Comparison of ENCODE assay signal across 1 cellular context in the genomic region with DNA sequence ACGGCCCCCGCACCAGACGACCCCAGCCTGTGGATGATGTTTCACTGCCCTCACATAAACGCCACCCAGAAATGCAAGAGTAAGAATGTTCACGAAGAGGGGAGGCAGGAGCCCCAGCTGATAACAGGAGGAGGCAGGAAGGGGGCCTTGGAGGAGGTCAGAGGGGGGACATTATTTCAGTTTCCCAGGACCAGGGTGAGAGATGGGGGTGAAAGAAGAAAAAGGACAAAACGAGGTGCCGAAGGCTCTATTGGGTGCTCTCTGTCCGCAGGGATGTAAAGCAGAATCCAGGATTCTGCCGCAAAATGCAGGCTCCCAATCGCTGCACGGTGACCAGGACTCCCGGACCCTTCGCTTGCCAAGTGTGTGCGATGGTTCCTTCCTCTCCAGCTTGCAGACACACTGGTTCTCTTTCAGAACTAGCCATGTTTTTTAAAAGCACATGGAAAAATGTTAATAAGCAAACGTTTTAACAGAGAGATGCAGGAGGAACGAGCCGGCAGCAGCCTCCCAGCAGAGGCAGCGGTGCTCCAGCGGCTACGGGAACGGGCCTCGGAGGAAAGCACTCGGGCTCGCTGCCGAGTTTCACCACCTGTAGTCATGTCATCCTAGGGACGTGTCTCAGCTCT.
TF ChIP-seq lines count a peak whose summit lies in the region.

No MANE protein-coding gene starts in this region.

TF ChIP-seq in HepG2, 621 proteins besides CTCF, POLR2A, EP300 and RAD21:
- peak; percentile 94 for TF ChIP-seq EZH2 (conservative IDR thresholded peaks at IDR 0.05; ENCODE audit: low read depth, low read length)
- 0 out of 2 replicates have a peak, but pooled peaks have one; percentile 17 for TF ChIP-seq MAFG (CRISPR knock-in tag; IDR thresholded peaks at IDR 0.05)
- TF ChIP-seq GABPA (IDR thresholded peaks at IDR 0.05; ENCODE audit: low read depth, low read length), result 0 out of 2 replicates have a peak, but pooled peaks have one; percentile 6
- TF ChIP-seq GABPA (CRISPR knock-in tag; IDR thresholded peaks at IDR 0.05; ENCODE audit: low read depth), result no peak
- TF ChIP-seq RAD51 (IDR thresholded peaks at IDR 0.05; ENCODE audit: borderline replicate concordance), result no peak
- peak; percentile 77; the same call in 1 of the 2 replicates for TF ChIP-seq MTF2 (CRISPR knock-in tag; IDR thresholded peaks at IDR 0.05; ENCODE audit: borderline replicate concordance)
- TF ChIP-seq, protein P1, sequence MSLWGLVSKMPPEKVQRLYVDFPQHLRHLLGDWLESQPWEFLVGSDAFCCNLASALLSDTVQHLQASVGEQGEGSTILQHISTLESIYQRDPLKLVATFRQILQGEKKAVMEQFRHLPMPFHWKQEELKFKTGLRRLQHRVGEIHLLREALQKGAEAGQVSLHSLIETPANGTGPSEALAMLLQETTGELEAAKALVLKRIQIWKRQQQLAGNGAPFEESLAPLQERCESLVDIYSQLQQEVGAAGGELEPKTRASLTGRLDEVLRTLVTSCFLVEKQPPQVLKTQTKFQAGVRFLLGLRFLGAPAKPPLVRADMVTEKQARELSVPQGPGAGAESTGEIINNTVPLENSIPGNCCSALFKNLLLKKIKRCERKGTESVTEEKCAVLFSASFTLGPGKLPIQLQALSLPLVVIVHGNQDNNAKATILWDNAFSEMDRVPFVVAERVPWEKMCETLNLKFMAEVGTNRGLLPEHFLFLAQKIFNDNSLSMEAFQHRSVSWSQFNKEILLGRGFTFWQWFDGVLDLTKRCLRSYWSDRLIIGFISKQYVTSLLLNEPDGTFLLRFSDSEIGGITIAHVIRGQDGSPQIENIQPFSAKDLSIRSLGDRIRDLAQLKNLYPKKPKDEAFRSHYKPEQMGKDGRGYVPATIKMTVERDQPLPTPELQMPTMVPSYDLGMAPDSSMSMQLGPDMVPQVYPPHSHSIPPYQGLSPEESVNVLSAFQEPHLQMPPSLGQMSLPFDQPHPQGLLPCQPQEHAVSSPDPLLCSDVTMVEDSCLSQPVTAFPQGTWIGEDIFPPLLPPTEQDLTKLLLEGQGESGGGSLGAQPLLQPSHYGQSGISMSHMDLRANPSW (CRISPR knock-in tag; IDR thresholded peaks at IDR 0.05; ENCODE audit: borderline replicate concordance), result no peak
